Comparison of ENCODE assay signal across 8 cellular contexts in the genomic region with DNA sequence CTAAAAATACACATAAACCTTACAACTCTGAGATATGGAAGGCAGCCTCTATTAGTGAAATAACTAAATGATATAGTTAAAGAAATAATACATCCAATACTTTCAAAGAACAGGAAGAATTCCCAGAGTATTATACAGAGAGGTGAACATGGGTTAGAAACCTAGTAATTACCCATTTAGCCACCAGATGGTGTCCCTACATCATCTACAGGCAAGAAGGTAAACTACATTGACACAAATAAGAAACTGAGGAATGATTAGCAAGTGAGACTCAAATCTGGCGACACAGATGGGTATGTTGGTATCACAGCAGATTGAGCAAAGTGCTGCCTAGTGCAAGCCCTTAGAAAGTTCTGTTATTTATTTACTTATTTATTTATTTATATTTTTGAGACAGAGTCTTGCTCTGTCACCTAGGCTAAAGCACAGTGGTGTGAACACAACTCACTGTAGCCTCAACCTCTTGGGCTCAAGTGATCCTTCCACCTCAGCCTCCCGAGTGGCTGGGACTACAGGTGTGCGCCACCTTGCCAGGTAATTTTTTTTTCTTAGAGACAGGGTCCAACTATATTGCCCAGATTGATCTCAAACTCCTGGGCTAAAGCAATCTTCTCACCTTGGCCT. TPM values are rescaled to one million over a fixed set of nuclear protein-coding genes. Genes with fewer than 3 reads are reported as not detected.
DNase-seq lines count a peak whose midpoint lies in the region; ATAC-seq, FAIRE-seq and TF ChIP-seq lines count a peak whose summit lies in the region.

No MANE protein-coding gene starts in this region.

- H3K36me3 ChIP-seq in PC-3 (ENCODE audit: low read depth, low read length) (peaks cover 45% of the 10 kb centered on the region), esophagus squamous epithelium (peaks cover 10 to 100% (median 34%) of the 10 kb centered on the region in 3 donors), pancreas (peaks cover 4 to 54% (median 5%) of the 10 kb centered on the region in 3 donors)

- H3K9ac ChIP-seq in PC-3 (ENCODE audit: low read length): no peak overlapping the region

- no peaks in the 10 kb centered on the region for H3K79me2 ChIP-seq in PC-3 (ENCODE audit: low read length)

- BruUV-seq in PC-3 (replicated peaks; lab: Mats Ljungman, UMichigan): no TSS peak

- CTCF ChIA-PET in PC-3 (lab: Charles Lee): no interaction called here

- no peak overlapping the region for H3K4me2 ChIP-seq in PC-3 (ENCODE audit: low read length)

- peak; percentile 60 for FAIRE-seq in pancreas (lab: Jason Lieb, UNC)

- H3K4me3 ChIP-seq in PC-3 (ENCODE audit: low read length) (no peak overlapping the region), esophagus squamous epithelium (no peak overlapping the region), pancreas (no peak overlapping the region)

- H3F3A ChIP-seq in PC-3 (ENCODE audit: low read length, unreplicated experiment): no peaks in the 10 kb centered on the region

- TF ChIP-seq CTCF in PC-3 (conservative IDR thresholded peaks at IDR 0.05; ENCODE audit: low read depth, low read length): peak; percentile 83
- peak; percentile 24 to 64 (median 48) for TF ChIP-seq CTCF in esophagus squamous epithelium (IDR thresholded peaks at IDR 0.05)
- TF ChIP-seq CTCF in pancreas (IDR thresholded peaks at IDR 0.05): peak in 3 of 4 donors; percentile 9 to 44 (median 12)

- no peak for TF ChIP-seq POLR2A in esophagus squamous epithelium (IDR thresholded peaks at IDR 0.05)

- H2AFZ ChIP-seq in PC-3 (ENCODE audit: low read length): no peak overlapping the region

- H3K27me3 ChIP-seq in PC-3 (ENCODE audit: low read length) (no peaks in the 10 kb centered on the region), esophagus squamous epithelium (no peaks in the 10 kb centered on the region), pancreas (no peaks in the 10 kb centered on the region)

- intact Hi-C loops in Right ventricle myocardium superior (cut with DNase I) (no loop called here), Right ventricle myocardium inferior (cut with DNase I) (loop anchor here (2.0 to 10.0 kb wide), 2 partner anchors 192 to 330 kb away; no protein-coding TSS in a partner anchor), PC-3 (cut with micrococcal nuclease) (loop anchor here (1.0 to 5.0 kb wide), 3 partner anchors 78 to 330 kb away; no protein-coding TSS in a partner anchor), esophagus squamous epithelium (cut with DNase I) (loop anchor here (10.0 kb wide), 1 partner anchor 332 kb away; no protein-coding TSS in a partner anchor), pancreas (cut with DNase I) (no loop called here)

- H3K4me1 ChIP-seq in PC-3 (ENCODE audit: insufficient read depth, low read length): no peaks in the 10 kb centered on the region
- H3K4me1 ChIP-seq in esophagus squamous epithelium: no peaks in the 10 kb centered on the region
- H3K4me1 ChIP-seq in pancreas: peaks cover 0 to 4% (median 0%) of the 10 kb centered on the region in 3 donors

- WGBS in esophagus squamous epithelium, 2 donors: 73 to 88% methylated on average over 3 of the region's 3 CpGs
- 73 to 78% methylated on average over 3 of the region's 3 CpGs for WGBS in pancreas, 2 donors

- no peaks in the 10 kb centered on the region for H3K9me2 ChIP-seq in PC-3 (replicated peaks; ENCODE audit: low read length)

- peak; percentile 58 for ATAC-seq in Right ventricle myocardium superior (ENCODE audit: poor library complexity)
- ATAC-seq in Right ventricle myocardium inferior: no peak
- peak; percentile 81 for ATAC-seq in PC-3
- ATAC-seq in pancreas: peak in 3 of 4 donors; percentile 75 to 81 (median 78)
- ATAC-seq in GM21576 (IDR thresholded peaks at IDR 0.05; ENCODE audit: unreplicated experiment): no peak
- no peak for ATAC-seq in GM19463 (IDR thresholded peaks at IDR 0.05; ENCODE audit: unreplicated experiment)

- H3K27ac ChIP-seq in PC-3 (ENCODE audit: low read length) (no peak overlapping the region), esophagus squamous epithelium (no peak overlapping the region), pancreas (peak overlapping the region in 1 of 4 donors; percentile 7)

- DNase-seq in Right ventricle myocardium superior: no peak
- no peak for DNase-seq in Right ventricle myocardium inferior (ENCODE audit: missing footprints)
- peak; percentile 59 for DNase-seq in PC-3
- no peak for DNase-seq in esophagus squamous epithelium (lab: John Stamatoyannopoulos, UW)
- DNase-seq in pancreas: no peak
- DNase-seq in activated gamma-delta T cell treated with Interleukin-2 at 50 U/mL for 16 hours: no peak

- H3K9me3 ChIP-seq in PC-3 (ENCODE audit: low read length) (no peaks in the 10 kb centered on the region), esophagus squamous epithelium (no peaks in the 10 kb centered on the region), pancreas (no peaks in the 10 kb centered on the region)

- POLR2A ChIA-PET in PC-3 (lab: Charles Lee; ENCODE audit: unreplicated experiment): no interaction called here

- H4K20me1 ChIP-seq in PC-3 (ENCODE audit: low read length): no peaks in the 10 kb centered on the region

RNA-seq across cellular contexts. Expression of a gene that starts 28.2 kb away (rescaled TPM):
- total RNA-seq in Right ventricle myocardium superior (19.5 TPM), Right ventricle myocardium inferior (20.4 TPM), PC-3 (2014; rRNA removed) (26.6 and 33.6 TPM in 2 replicates), esophagus squamous epithelium (10 to 100 TPM in 3 of 4 donors, 1 to 10 TPM in 1; 8.0 to 16.6 (median 14.6) TPM), pancreas (10 to 100 TPM; 12.2 to 22.0 (median 16.1) TPM)
- polyA plus RNA-seq in pancreas: 1 to 10 TPM; 4.0 to 5.0 TPM

RNA-seq across cellular contexts. Expression of a gene that starts 34.9 kb away (rescaled TPM):
- total RNA-seq in Right ventricle myocardium superior (not detected), Right ventricle myocardium inferior (not detected), PC-3 (2014; rRNA removed) (not detected in 2 replicates), esophagus squamous epithelium (not detected), pancreas (1 to 10 TPM in 1 of 6 donors, under 1 TPM in 4, not detected in 1; 0.32 to 1.9 (median 0.43) TPM)
- 1 to 10 TPM; 1.1 to 1.2 TPM for polyA plus RNA-seq in pancreas

RNA-seq across cellular contexts. Expression of a gene that starts 36.6 kb away (rescaled TPM):
- total RNA-seq in Right ventricle myocardium superior: 78.7 TPM
- total RNA-seq in Right ventricle myocardium inferior: 85.0 TPM
- 114 and 133 TPM in 2 replicates for total RNA-seq in PC-3 (2014; rRNA removed)
- total RNA-seq in esophagus squamous epithelium: 100 to 1,000 TPM in 3 of 4 donors, 10 to 100 TPM in 1; 65.8 to 138 (median 123) TPM
- total RNA-seq in pancreas: 10 to 100 TPM; 54.9 to 87.1 (median 58.7) TPM
- polyA plus RNA-seq in pancreas: 100 to 1,000 TPM in 1 of 2 donors, 10 to 100 TPM in 1; 52.4 to 121 TPM

RNA-seq across cellular contexts. Expression of a gene that starts 36.9 kb away (rescaled TPM):
- total RNA-seq in Right ventricle myocardium superior (29.7 TPM), Right ventricle myocardium inferior (33.2 TPM), PC-3 (2014; rRNA removed) (53.6 and 70.2 TPM in 2 replicates), esophagus squamous epithelium (10 to 100 TPM; 10.6 to 34.7 (median 26.0) TPM), pancreas (10 to 100 TPM; 19.0 to 35.0 (median 21.0) TPM)
- polyA plus RNA-seq in pancreas: 10 to 100 TPM; 24.3 to 40.7 TPM

RNA-seq across cellular contexts. Expression of a gene that starts 52.1 kb away (rescaled TPM):
- total RNA-seq in Right ventricle myocardium superior (0.35 TPM), Right ventricle myocardium inferior (0.43 TPM), PC-3 (2014; rRNA removed) (not detected in 2 replicates), esophagus squamous epithelium (1 to 10 TPM in 2 of 4 donors, under 1 TPM in 1, not detected in 1; 0.26 to 3.7 (median 1.3) TPM), pancreas (1 to 10 TPM in 1 of 6 donors, under 1 TPM in 3, not detected in 2; 0.29 to 1.9 (median 0.72) TPM)
- 1 to 10 TPM; 1.7 to 2.1 TPM for polyA plus RNA-seq in pancreas

Comparison
In these comparisons a context has a peak if more than half of its experiments do, and no peak if none do; other contexts are left out.
1. ATAC-seq: peak in Right ventricle myocardium superior (single experiment), PC-3 (single experiment) and pancreas (3 of 4); none in Right ventricle myocardium inferior (single experiment), GM21576 (single experiment) and GM19463 (single experiment).
2. intact Hi-C loops: an anchor here in Right ventricle myocardium inferior (2.0 to 10.0 kb wide), PC-3 (1.0 to 5.0 kb wide) and esophagus squamous epithelium (10.0 kb wide); none called in Right ventricle myocardium superior and pancreas.
3. CTCF ChIP-seq: peak in every context shown above with its lines; median percentile 83 in PC-3; 48 in esophagus squamous epithelium; 12 in pancreas.